25 cellular contexts compared by ENCODE assay signal in the genomic region with DNA sequence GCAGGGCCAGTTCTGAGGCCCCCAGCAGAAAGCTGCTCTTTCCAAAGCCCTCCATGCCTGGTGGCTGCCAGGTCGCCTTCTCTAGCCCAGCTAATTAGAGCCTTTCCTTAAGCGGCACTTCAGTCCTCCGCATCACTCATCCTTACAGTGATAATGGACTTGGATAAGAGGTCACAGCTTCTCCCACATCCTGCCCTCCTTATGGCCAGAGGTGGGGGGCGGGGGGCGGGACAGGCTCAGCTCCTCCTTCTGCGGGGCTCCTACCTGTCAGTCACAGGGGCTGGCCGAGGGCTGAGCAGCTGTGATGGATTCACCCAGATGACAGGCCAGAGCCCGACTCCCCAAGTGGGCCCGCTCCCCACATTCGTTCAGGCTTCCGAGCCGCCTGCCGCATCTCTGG. TPM values are rescaled to one million over a fixed set of nuclear protein-coding genes. Genes with fewer than 3 reads are reported as not detected.
"Had no signal": no experiment of that assay in that cellular context is flagged by ENCODE, and none has a peak within 500 bp of the region (broad histone marks: within the 10 kb centered on the region; RNA-seq: fewer than 3 reads in every experiment).

No MANE protein-coding gene starts in this region.

- H3K9me3 Mint-ChIP-seq: naive B cell, nephron had no signal

- H3K4me1 ChIP-seq: gastrocnemius medialis, psoas muscle had no signal

- H3K4me3 ChIP-seq: dorsolateral prefrontal cortex, esophagus muscularis mucosa, gastrocnemius medialis, hepatocyte, lung, psoas muscle, stomach, thoracic aorta had no signal

- DNase-seq: cortex of kidney; dorsolateral prefrontal cortex; effector memory CD4-positive, alpha-beta T cell; gastrocnemius medialis; left colon; left ventricle myocardium superior; mesenchymal stem cell; naive B cell; psoas muscle; stimulated activated CD4-positive, alpha-beta T cell treated with anti-CD3 and anti-CD28 coated beads, Interleukin-2, amount 100 ng/mL, for 24 hours; stimulated activated CD4-positive, alpha-beta T cell treated with anti-CD3 and anti-CD28 coated beads, Interleukin-4, amount 100 ng/mL, for 4 hours; stimulated activated naive CD4-positive, alpha-beta T cell; stomach; substantia nigra; trophoblast cell had no signal

- H3K27ac ChIP-seq: epithelial cell of prostate, esophagus muscularis mucosa, gastrocnemius medialis, hepatocyte, neutrophil, psoas muscle, stomach, thoracic aorta had no signal

- H3K27me3 Mint-ChIP-seq: naive B cell had no signal

- H2AFZ ChIP-seq: hepatocyte had no signal

- H3K27me3 ChIP-seq: dorsolateral prefrontal cortex, esophagus muscularis mucosa, gastrocnemius medialis, hepatocyte, neutrophil, stomach had no signal

- H3K27ac Mint-ChIP-seq: naive B cell, nephron had no signal

- ATAC-seq: gastrocnemius medialis, left colon, left ventricle myocardium superior, psoas muscle, sciatic nerve had no signal

- H3K9me3 ChIP-seq: esophagus muscularis mucosa, gastrocnemius medialis, neutrophil, psoas muscle, stomach, thoracic aorta had no signal

- H3K79me2 ChIP-seq: hepatocyte had no signal

- H3K4me3 Mint-ChIP-seq: naive B cell, nephron had no signal

- FAIRE-seq: urothelium cell line had no signal

- H3K4me2 ChIP-seq: hepatocyte had no signal

RNA-seq across cellular contexts. Expression of gene GRIN2C, which starts 41.4 kb away (rescaled TPM):
- total RNA-seq: hepatocyte, kidney epithelial cell had no signal
